Comparison of ENCODE assay signal across 18 cellular contexts in the genomic region with DNA sequence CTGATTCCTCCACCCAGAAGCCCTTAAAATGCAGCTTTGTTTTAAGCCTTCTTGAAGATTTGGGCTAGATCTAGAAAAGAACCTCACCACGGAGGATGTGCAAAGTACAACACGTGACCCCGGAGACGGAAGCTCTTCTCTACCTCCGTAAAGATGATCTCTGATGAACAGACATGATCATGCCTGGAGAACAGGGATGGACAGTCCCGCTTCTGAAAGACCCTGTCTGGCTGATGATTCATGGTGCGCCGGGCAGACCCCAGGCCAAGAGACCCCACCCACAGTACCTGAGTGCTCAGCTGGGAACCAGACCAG.
DNase-seq lines count a peak whose midpoint lies in the region; ATAC-seq and TF ChIP-seq lines count a peak whose summit lies in the region.
"Had no signal": no experiment of that assay in that cellular context is flagged by ENCODE, and none has a peak within 500 bp of the region (broad histone marks: within the 10 kb centered on the region; RNA-seq: fewer than 3 reads in every experiment).

No MANE protein-coding gene starts in this region.

- H4K20me1 ChIP-seq in Karpas-422 (ENCODE audit: insufficient read depth, low read depth, low read length) = no peaks in the 10 kb centered on the region

- no peak overlapping the region for H3K4me3 Mint-ChIP-seq in dendritic cell treated with granulocyte-macrophage colony-stimulating factor and Interleukin-4, amounts not matched to agents 40 ng/mL and 50 ng/mL, for 4 days
- peak overlapping the region; percentile 8 for H3K4me3 Mint-ChIP-seq in natural killer cell treated with Interleukin-12 subunit alpha and Interleukin-12 subunit beta and Interleukin-15 and Interleukin-18, amount 100 ng/mL, for 72 hours
- H3K4me3 Mint-ChIP-seq: activated B cell treated with CpG ODN at 0.5 μM for 24 hours; activated CD8-positive, alpha-beta memory T cell treated with anti-CD3 and anti-CD28 coated beads, Interleukin-2, amount 10 ng/mL, durations not matched to agents 7 days and 5 days had no signal

- H3K9me3 Mint-ChIP-seq in dendritic cell treated with granulocyte-macrophage colony-stimulating factor and Interleukin-4, amounts not matched to agents 40 ng/mL and 50 ng/mL, for 4 days = peaks cover under 1% of the 10 kb centered on the region
- H3K9me3 Mint-ChIP-seq in natural killer cell treated with Interleukin-12 subunit alpha and Interleukin-12 subunit beta and Interleukin-15 and Interleukin-18, amount 100 ng/mL, for 72 hours = no peaks in the 10 kb centered on the region
- H3K9me3 Mint-ChIP-seq: activated B cell treated with CpG ODN at 0.5 μM for 24 hours had no signal

- no peaks in the 10 kb centered on the region for H3K27me3 ChIP-seq in Karpas-422 (ENCODE audit: low read length)
- H3K27me3 ChIP-seq in vagina = no peaks in the 10 kb centered on the region
- H3K27me3 ChIP-seq in tibial artery = peaks cover 0 to 34% of the 10 kb centered on the region in 2 donors
- H3K27me3 ChIP-seq: BE2C, ovary had no signal

- no peaks in the 10 kb centered on the region for H3K79me2 ChIP-seq in Karpas-422 (ENCODE audit: low read length)

- no peaks in the 10 kb centered on the region for H3K9me2 ChIP-seq in Karpas-422 (replicated peaks; ENCODE audit: insufficient read depth, low read length)

- H2AFZ ChIP-seq in Karpas-422 (ENCODE audit: low read length) = no peak overlapping the region

- no peak overlapping the region for H3K4me2 ChIP-seq in Karpas-422 (ENCODE audit: low read depth, low read length, poor library complexity, severe bottlenecking)

- no peak for ATAC-seq in natural killer cell treated with Interleukin-12 subunit alpha and Interleukin-12 subunit beta and Interleukin-15 and Interleukin-18, amount 100 ng/mL, for 72 hours
- ATAC-seq in GM21381 (IDR thresholded peaks at IDR 0.05; ENCODE audit: unreplicated experiment) = no peak
- ATAC-seq: activated CD8-positive, alpha-beta memory T cell treated with anti-CD3 and anti-CD28 coated beads, Interleukin-2, amount 10 ng/mL, durations not matched to agents 7 days and 5 days had no signal

- H3K4me3 ChIP-seq in Karpas-422 (ENCODE audit: low read length) (no peak overlapping the region), vagina (peak overlapping the region in 1 of 2 donors; percentile 27), tibial artery (no peak overlapping the region)
- H3K4me3 ChIP-seq: ovary had no signal

- H3K27ac ChIP-seq in Karpas-422 (ENCODE audit: low read length) = no peak overlapping the region
- peak overlapping the region; percentile 24 for H3K27ac ChIP-seq in vagina
- H3K27ac ChIP-seq in tibial artery = no peak overlapping the region
- H3K27ac ChIP-seq: ovary had no signal

- H3K9me3 ChIP-seq in Karpas-422 (ENCODE audit: low read length) (no peaks in the 10 kb centered on the region), vagina (no peaks in the 10 kb centered on the region), tibial artery (no peaks in the 10 kb centered on the region)
- H3K9me3 ChIP-seq: BE2C, ovary had no signal

- TF ChIP-seq POLR2A in vagina (IDR thresholded peaks at IDR 0.05) = no peak

- no peak overlapping the region for H3K9ac ChIP-seq in Karpas-422 (ENCODE audit: low read length)

- H3K36me3 Mint-ChIP-seq in dendritic cell treated with granulocyte-macrophage colony-stimulating factor and Interleukin-4, amounts not matched to agents 40 ng/mL and 50 ng/mL, for 4 days (ENCODE audit: low read depth) = no peaks in the 10 kb centered on the region
- H3K36me3 Mint-ChIP-seq in natural killer cell treated with Interleukin-12 subunit alpha and Interleukin-12 subunit beta and Interleukin-15 and Interleukin-18, amount 100 ng/mL, for 72 hours = no peaks in the 10 kb centered on the region
- H3K36me3 Mint-ChIP-seq: activated CD8-positive, alpha-beta memory T cell treated with anti-CD3 and anti-CD28 coated beads, Interleukin-2, amount 10 ng/mL, durations not matched to agents 7 days and 5 days had no signal

- peaks cover 13% of the 10 kb centered on the region for H3K27me3 Mint-ChIP-seq in dendritic cell treated with granulocyte-macrophage colony-stimulating factor and Interleukin-4, amounts not matched to agents 40 ng/mL and 50 ng/mL, for 4 days
- peaks cover 0 to 2% of the 10 kb centered on the region in 2 donors for H3K27me3 Mint-ChIP-seq in natural killer cell treated with Interleukin-12 subunit alpha and Interleukin-12 subunit beta and Interleukin-15 and Interleukin-18, amount 100 ng/mL, for 72 hours
- H3K27me3 Mint-ChIP-seq: activated B cell treated with CpG ODN at 0.5 μM for 24 hours; activated CD8-positive, alpha-beta memory T cell treated with anti-CD3 and anti-CD28 coated beads, Interleukin-2, amount 10 ng/mL, durations not matched to agents 7 days and 5 days had no signal

- H3K36me3 ChIP-seq in Karpas-422 (ENCODE audit: insufficient read depth, low read length) (no peaks in the 10 kb centered on the region), vagina (no peaks in the 10 kb centered on the region), tibial artery (no peaks in the 10 kb centered on the region)
- H3K36me3 ChIP-seq: BE2C, ovary had no signal

- H3K4me1 ChIP-seq in Karpas-422 (ENCODE audit: low read length) (no peaks in the 10 kb centered on the region), vagina (peaks cover 8% of the 10 kb centered on the region), tibial artery (peaks cover 0 to 4% (median 0%) of the 10 kb centered on the region in 4 donors)
- H3K4me1 ChIP-seq: BE2C had no signal

- H3K4me1 Mint-ChIP-seq in dendritic cell treated with granulocyte-macrophage colony-stimulating factor and Interleukin-4, amounts not matched to agents 40 ng/mL and 50 ng/mL, for 4 days (ENCODE audit: low read depth) = peaks cover 47% of the 10 kb centered on the region
- peaks cover 17 to 19% of the 10 kb centered on the region in 2 donors for H3K4me1 Mint-ChIP-seq in natural killer cell treated with Interleukin-12 subunit alpha and Interleukin-12 subunit beta and Interleukin-15 and Interleukin-18, amount 100 ng/mL, for 72 hours (ENCODE audit: low read depth in 2 of 2)

- peak overlapping the region; percentile 16 for H3K27ac Mint-ChIP-seq in dendritic cell treated with granulocyte-macrophage colony-stimulating factor and Interleukin-4, amounts not matched to agents 40 ng/mL and 50 ng/mL, for 4 days
- H3K27ac Mint-ChIP-seq in natural killer cell treated with Interleukin-12 subunit alpha and Interleukin-12 subunit beta and Interleukin-15 and Interleukin-18, amount 100 ng/mL, for 72 hours = peak overlapping the region in 1 of 2 donors; percentile 49
- H3K27ac Mint-ChIP-seq: activated B cell treated with CpG ODN at 0.5 μM for 24 hours; activated CD8-positive, alpha-beta memory T cell treated with anti-CD3 and anti-CD28 coated beads, Interleukin-2, amount 10 ng/mL, durations not matched to agents 7 days and 5 days had no signal

- intact Hi-C loops in dendritic cell treated with granulocyte-macrophage colony-stimulating factor and Interleukin-4, amounts not matched to agents 40 ng/mL and 50 ng/mL, for 4 days (cut with micrococcal nuclease) = no loop called here
- intact Hi-C loops in vagina (cut with DNase I) (no loop called here), tibial artery (cut with DNase I; ENCODE audit: low total_unique reads) (no loop called here)

- DNase-seq in Karpas-422 (peak; percentile 38), vagina (ENCODE audit: extremely low spot score in 2 of 2) (no peak), tibial artery (no peak), middle frontal gyrus (ENCODE audit: extremely low spot score, low spot score) (no peak)
- DNase-seq in natural killer cell treated with Interleukin-12 subunit alpha and Interleukin-12 subunit beta and Interleukin-15 and Interleukin-18, amount 100 ng/mL, for 72 hours (ENCODE audit: low spot score) = no peak
- DNase-seq: activated B cell treated with CpG ODN at 0.5 μM for 24 hours; activated CD8-positive, alpha-beta memory T cell treated with anti-CD3 and anti-CD28 coated beads, Interleukin-2, amount 10 ng/mL, durations not matched to agents 7 days and 5 days; activated gamma-delta T cell treated with Interleukin-2 at 50 U/mL for 16 hours; BE2C; cortex of kidney; DMS79 treated with DMSO at 0.1 percent for 48 hours; NCI-H2107; NCI-H748 treated with DMSO at 0.1 percent for 48 hours; stimulated activated CD4-positive, alpha-beta T cell treated with anti-CD3 and anti-CD28 coated beads, Interleukin-15, amount 100 ng/mL, for 24 hours; SW 1271 had no signal

- TF ChIP-seq CTCF in vagina (IDR thresholded peaks at IDR 0.05) = no peak
- no peak for TF ChIP-seq CTCF in tibial artery (IDR thresholded peaks at IDR 0.05)
